17 cellular contexts compared by ENCODE assay signal in the genomic region with DNA sequence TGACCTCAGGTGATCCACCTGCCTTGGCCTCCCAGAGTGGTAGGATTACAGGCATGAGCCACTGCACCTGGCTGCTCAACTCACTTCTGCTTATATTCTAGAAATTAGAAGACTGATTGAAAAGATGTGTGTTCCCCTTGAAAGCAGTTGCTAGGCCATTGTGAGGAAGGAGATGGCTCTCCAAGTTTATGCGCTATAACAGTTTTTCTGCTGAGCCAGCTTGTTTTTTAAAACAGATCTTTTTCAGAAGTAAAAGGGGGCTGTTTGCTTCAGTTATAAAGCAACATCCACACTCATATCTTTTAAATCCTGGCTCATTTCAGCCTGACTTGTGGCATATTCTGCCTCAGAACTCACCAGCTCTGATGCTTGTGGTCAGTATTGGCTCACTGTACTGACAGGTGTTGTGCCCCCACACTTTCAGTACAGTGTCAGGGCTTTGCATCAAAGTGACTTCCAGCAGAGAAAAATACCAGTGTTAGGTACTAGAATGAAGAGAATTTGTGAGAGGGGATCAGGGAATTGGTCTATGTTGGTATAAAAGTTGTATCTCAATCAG. TPM values are rescaled to one million over a fixed set of nuclear protein-coding genes. Genes with fewer than 3 reads are reported as not detected.
DNase-seq lines count a peak whose midpoint lies in the region; ATAC-seq, FAIRE-seq and TF ChIP-seq lines count a peak whose summit lies in the region.
"Had no signal": no experiment of that assay in that cellular context is flagged by ENCODE, and none has a peak within 500 bp of the region (broad histone marks: within the 10 kb centered on the region; RNA-seq: fewer than 3 reads in every experiment).

No MANE protein-coding gene starts in this region.

- intact Hi-C loops in K562 (cut with micrococcal nuclease) (no loop called here), Right ventricle myocardium superior (cut with DNase I) (loop anchor here (5.0 kb wide), 1 partner anchor 103 kb away; a partner anchor contains a TSS)

- H3K4me2 ChIP-seq in KMS-11 = peak overlapping the region; percentile 70; the same call in 1 of the 2 replicates
- H3K4me2 ChIP-seq in K562 (ENCODE audit: insufficient read depth, low read length) = no peak overlapping the region
- H3K4me2 ChIP-seq: PC-9 had no signal

- H4K20me1 ChIP-seq in KMS-11 (ENCODE audit: insufficient read depth) = no peaks in the 10 kb centered on the region
- peaks cover 11% of the 10 kb centered on the region for H4K20me1 ChIP-seq in K562 (replicated peaks; ENCODE audit: control insufficient read depth, insufficient read depth, low read length)

- H3K79me2 ChIP-seq in KMS-11 (ENCODE audit: insufficient read depth, low read depth) (peaks cover 7% of the 10 kb centered on the region; the same call in 1 of the 2 replicates), K562 (ENCODE audit: control insufficient read depth, insufficient read depth, low read length) (peaks cover 21% of the 10 kb centered on the region)

- H3K4me1 ChIP-seq in KMS-11 (ENCODE audit: low read depth, poor library complexity, severe bottlenecking) (peaks cover 92% of the 10 kb centered on the region), K562 (replicated peaks in 1 of 2; ENCODE audit: control insufficient read depth in 2 of 2, insufficient read depth in 2 of 2, low read length in 2 of 2) (peaks cover 11 to 13% of the 10 kb centered on the region in 2 experiments; a peak in 4 of 5 replicates)
- H3K4me1 ChIP-seq: Caco-2 had no signal

- no peaks in the 10 kb centered on the region; the same call in 1 of the 2 replicates for H3K9me3 ChIP-seq in K562 (replicated peaks; ENCODE audit: control insufficient read depth, insufficient read depth, low read depth, low read length)
- H3K9me3 ChIP-seq: Caco-2, SJSA1 had no signal

- no peak overlapping the region for H3K4me3 ChIP-seq in KMS-11 (IDR thresholded peaks at IDR 0.05; ENCODE audit: insufficient read depth, low read depth, low read length)
- H3K4me3 ChIP-seq in K562 = no peak overlapping the region
- H3K4me3 ChIP-seq: PC-9, SJSA1 had no signal

- BruUV-seq in K562 (replicated peaks; lab: Mats Ljungman, UMichigan) = no TSS peak

- H3K27me3 ChIP-seq in KMS-11 (ENCODE audit: insufficient read depth, low read depth) = no peaks in the 10 kb centered on the region
- no peaks in the 10 kb centered on the region for H3K27me3 ChIP-seq in K562 (ENCODE audit: control insufficient read depth in 2 of 2, insufficient read depth in 2 of 2, low read length in 2 of 2)
- H3K27me3 ChIP-seq: SJSA1 had no signal

- peak; percentile 9 for FAIRE-seq in GM12891 (lab: Jason Lieb, UNC)
- no peak for FAIRE-seq in K562 (lab: Jason Lieb, UNC)

- TF ChIP-seq CTCF in KMS-11 (conservative IDR thresholded peaks at IDR 0.05; ENCODE audit: low read depth, low read length) (no peak), K562 (IDR thresholded peaks at IDR 0.05 in 2 of 3, conservative IDR thresholded peaks at IDR 0.05 in 1 of 3; ENCODE audit: insufficient read depth in 2 of 3, low read depth in 1 of 3, low read length in 3 of 3) (no peak)

- H2AFZ ChIP-seq in KMS-11 (ENCODE audit: low read depth) (no peak overlapping the region), K562 (ENCODE audit: low read depth, low read length) (no peak overlapping the region)
- H2AFZ ChIP-seq: PC-9 had no signal

- H3K4me3 Mint-ChIP-seq in activated T-cell treated with anti-CD3 and anti-CD28 coated beads, Interleukin-2, amount 50 U/mL, for 4 hours = no peak overlapping the region
- H3K4me3 Mint-ChIP-seq: IgD-negative memory B cell had no signal

- CTCF ChIA-PET in K562 (lab: Yijun Ruan, JAX; ENCODE audit: low intra/inter-chr PET ratio) = interaction anchor here (0.5 kb wide), 1 partner anchor 9 kb away, joined by 3 read pairs; no protein-coding TSS in a partner anchor

- H3K27me3 Mint-ChIP-seq in activated T-cell treated with anti-CD3 and anti-CD28 coated beads, Interleukin-2, amount 50 U/mL, for 4 hours (ENCODE audit: low read depth) = no peaks in the 10 kb centered on the region
- H3K27me3 Mint-ChIP-seq: IgD-negative memory B cell had no signal

- H3K9me3 Mint-ChIP-seq in activated T-cell treated with anti-CD3 and anti-CD28 coated beads, Interleukin-2, amount 50 U/mL, for 4 hours = no peaks in the 10 kb centered on the region
- H3K9me3 Mint-ChIP-seq: IgD-negative memory B cell had no signal

- peaks cover 6% of the 10 kb centered on the region for H3K9me1 ChIP-seq in K562 (ENCODE audit: control insufficient read depth, insufficient read depth, low read length)

- no peak for TF ChIP-seq EP300 in K562 (IDR thresholded peaks at IDR 0.05; ENCODE audit: low read length)

- in situ Hi-C loops in K562 (cut with MboI) = loop anchor here (5.0 kb wide), 1 partner anchor 158 kb away; no protein-coding TSS in a partner anchor

- TF ChIP-seq RAD21 in K562 (CRISPR knock-in tag; conservative IDR thresholded peaks at IDR 0.05 in 1 of 2, IDR thresholded peaks at IDR 0.05 in 1 of 2) = no peak

- peak; percentile 33 to 39 for ATAC-seq in activated T-cell treated with anti-CD3 and anti-CD28 coated beads, Interleukin-2, amount 50 U/mL, for 4 hours
- ATAC-seq in K562 (no peak), Right ventricle myocardium superior (ENCODE audit: poor library complexity) (no peak), GM21515 (IDR thresholded peaks at IDR 0.05; ENCODE audit: unreplicated experiment) (no peak)

- WGBS in K562 (ENCODE audit: insufficient coverage, low coverage, missing lambda C conversion rate) = 99% methylated on average over 1 of the region's 1 CpG

- TF ChIP-seq POLR2A in GM12891 (IDR thresholded peaks at IDR 0.05; ENCODE audit: low read depth, low read length) = no peak
- TF ChIP-seq POLR2A in K562 (conservative IDR thresholded peaks at IDR 0.05) = no peak

- H3K36me3 ChIP-seq in KMS-11 (ENCODE audit: insufficient read depth) = 0 out of 2 replicates have a peak, but pooled peaks cover 4% of the 10 kb centered on the region
- H3K36me3 ChIP-seq in K562 (ENCODE audit: control insufficient read depth, insufficient read depth, low read length) = peaks cover 85% of the 10 kb centered on the region

- no peak for DNase-seq in activated T-cell treated with anti-CD3 and anti-CD28 coated beads, Interleukin-2, amount 50 U/mL, for 4 hours
- DNase-seq in activated T-cell treated with anti-CD3 and anti-CD28 coated beads for 4 hours (no peak), GM12891 (ENCODE audit: insufficient read length, low spot score) (no peak), K562 (ENCODE audit: extremely low read depth in 1 of 4, low spot score in 3 of 4) (no peak), Right ventricle myocardium superior (no peak)
- DNase-seq: Caco-2, DMS153, EL, H7, NCI-H1436, NCI-H2029, NCI-H774, PC-9 had no signal

- POLR2A ChIA-PET in K562 (lab: Yijun Ruan, JAX) = interaction anchor here (0.6 to 14.6 kb wide), 9 partner anchors 9 to 1544 kb away, joined by 3 to 264 read pairs (median 4); a partner anchor contains a TSS

- H3K4me1 Mint-ChIP-seq in activated T-cell treated with anti-CD3 and anti-CD28 coated beads, Interleukin-2, amount 50 U/mL, for 4 hours (ENCODE audit: low read depth) = peaks cover 11% of the 10 kb centered on the region

- peaks cover 50% of the 10 kb centered on the region for H3K36me3 Mint-ChIP-seq in activated T-cell treated with anti-CD3 and anti-CD28 coated beads, Interleukin-2, amount 50 U/mL, for 4 hours (ENCODE audit: insufficient read depth)

- H3K27ac ChIP-seq in KMS-11 = peak overlapping the region; percentile 87
- H3K27ac ChIP-seq in K562 (ENCODE audit: extremely low read depth, low read depth, low read length) = no peak overlapping the region
- H3K27ac ChIP-seq: PC-9, SJSA1 had no signal

- H3K9ac ChIP-seq in KMS-11 = peak overlapping the region; percentile 31; the same call in 1 of the 2 replicates
- H3K9ac ChIP-seq in K562 (ENCODE audit: insufficient read depth in 1 of 2, low read depth in 2 of 2, low read length in 2 of 2) = no peak overlapping the region

TF ChIP-seq in GM12891, 5 proteins besides CTCF, POLR2A, EP300 and RAD21:
- TF ChIP-seq TAF1 (IDR thresholded peaks at IDR 0.05; ENCODE audit: low read depth, low read length) (no peak), POU2F2 (IDR thresholded peaks at IDR 0.05; ENCODE audit: low read depth, low read length) (0 out of 2 replicates have a peak, but pooled peaks have one; percentile 37), PAX5 (IDR thresholded peaks at IDR 0.05; ENCODE audit: insufficient read depth, low read length, severe bottlenecking) (no peak), SPI1 (IDR thresholded peaks at IDR 0.05; ENCODE audit: low read depth, low read length) (no peak), POLR2AphosphoS5 (IDR thresholded peaks at IDR 0.05; ENCODE audit: low read depth, low read length) (no peak)

TF ChIP-seq in K562, 482 proteins besides CTCF, POLR2A, EP300 and RAD21 (continues in another document):
- no peak for TF ChIP-seq IRF2 (CRISPR knock-in tag; IDR thresholded peaks at IDR 0.05)
- no peak for TF ChIP-seq TRIM28 (IDR thresholded peaks at IDR 0.05)
- TF ChIP-seq ZNF583 (CRISPR knock-in tag; IDR thresholded peaks at IDR 0.05) = no peak

RNA-seq across cellular contexts. Expression of a gene that starts 49.4 kb away (rescaled TPM):
- 10 to 100 TPM; 69.7 to 78.6 (median 76.3) TPM for total RNA-seq in activated T-cell treated with anti-CD3 and anti-CD28 coated beads, Interleukin-2, amount 50 U/mL, for 4 hours
- 21.0 TPM for polyA plus RNA-seq in GM12891 (2012; ENCODE audit: low read depth, missing spikeins)
- 1,024 and 1,416 TPM in 2 replicates for total RNA-seq in K562 (2011; cell fraction: chromatin; rRNA removed; ENCODE audit: low replicate concordance)
- 573 and 642 TPM in 2 replicates for total RNA-seq in K562 (2011; cell fraction: nucleolus; rRNA removed)
- total RNA-seq in K562 (2011; cell fraction: nucleoplasm; rRNA removed) = 885 and 1,103 TPM in 2 replicates
- total RNA-seq in K562 (2014; rRNA removed) (62.4 and 102 TPM in 2 replicates), K562 (2014; rRNA removed; fragmentation: Illumina TruSeq; extraction: Trizol) (123 and 134 TPM in 2 replicates), K562 (2015; rRNA removed; fragmentation: Illumina TruSeq; extraction: Trizol) (133 and 136 TPM in 2 replicates), K562 (2021) (332 and 336 TPM in 2 replicates), Right ventricle myocardium superior (22.4 TPM)
- polyA plus RNA-seq in K562 (2011; rRNA removed) (56.9 and 113 TPM in 2 replicates), K562 (2014; fragmentation: Illumina TruSeq; extraction: Trizol) (207 and 246 TPM in 2 replicates), K562 (2014; fragmentation: Nextera tagmentation; extraction: Ambion mirVana) (10 to 100 TPM; 78.9 to 81.6 TPM), K562 (2014; rRNA removed) (97.1 and 106 TPM in 2 replicates)
- polyA plus RNA-seq in K562 (2011; cell fraction: cytosol; rRNA removed) = 104 and 108 TPM in 2 replicates
- polyA plus RNA-seq in K562 (2011; cell fraction: nucleus; rRNA removed) = 257 and 304 TPM in 2 replicates
- 133 and 153 TPM in 2 replicates for polyA plus RNA-seq in K562 (2012)
- 271 and 342 TPM in 2 replicates for polyA minus RNA-seq in K562 (2011; rRNA and poly(A)+ RNA removed)
- polyA minus RNA-seq in K562 (2011; cell fraction: cytosol; rRNA and poly(A)+ RNA removed) = 256 and 329 TPM in 2 replicates
- polyA minus RNA-seq in K562 (2011; cell fraction: nucleus; rRNA and poly(A)+ RNA removed) = 324 and 515 TPM in 2 replicates

Comparison
In these comparisons a context has a peak if more than half of its experiments do, and no peak if none do; other contexts are left out.
1. ATAC-seq: peak in activated T-cell treated with anti-CD3 and anti-CD28 coated beads, Interleukin-2, amount 50 U/mL, for 4 hours (2 of 2); none in K562 (single experiment), Right ventricle myocardium superior (single experiment) and GM21515 (single experiment).